ENCODE assay signal across 2 cellular contexts in genomic region chr11:94169930-94170329, GRCh38.
TF ChIP-seq lines count a peak whose summit lies in the region.

No MANE protein-coding gene starts in this region.

TF ChIP-seq in HepG2, 621 proteins besides CTCF, POLR2A, EP300 and RAD21:
- peak; percentile 52 for TF ChIP-seq CEBPB (IDR thresholded peaks at IDR 0.05; ENCODE audit: borderline replicate concordance, low read depth, low read length)
- TF ChIP-seq ZNF234 (CRISPR knock-in tag; conservative IDR thresholded peaks at IDR 0.05) = no peak

TF ChIP-seq in H1, 55 proteins besides CTCF, POLR2A, EP300 and RAD21:
- TF ChIP-seq CEBPB (IDR thresholded peaks at IDR 0.05; ENCODE audit: low read depth, low read length) (peak; percentile 66; the same call in 1 of the 2 replicates), POLR2AphosphoS5 (IDR thresholded peaks at IDR 0.05; ENCODE audit: low read depth, low read length) (no peak)
TF ChIP-seq in H1: peak in this region for 1.
